In the genomic region with DNA sequence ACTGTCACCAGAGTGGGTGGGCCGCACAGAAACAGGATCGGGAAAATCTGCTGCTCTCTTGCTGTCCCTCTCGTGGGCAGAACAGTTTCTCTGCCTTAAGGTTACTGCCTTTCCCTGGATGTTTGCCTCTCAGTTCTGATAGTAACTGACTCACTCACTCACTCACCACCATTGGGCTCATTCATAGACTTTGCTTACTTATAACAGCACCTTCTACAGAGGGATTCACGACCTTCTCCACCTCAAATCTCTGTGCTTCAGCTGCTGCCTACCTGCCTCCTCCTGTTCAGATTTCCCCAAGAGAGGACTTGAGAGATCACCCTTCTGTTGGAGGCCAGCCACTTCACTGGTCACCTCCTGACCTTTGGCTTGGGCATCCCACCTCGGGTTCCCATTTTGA, we compare ENCODE assay signal across 19 cellular contexts.
"Had no signal": no experiment of that assay in that cellular context is flagged by ENCODE, and none has a peak within 500 bp of the region (broad histone marks: within the 10 kb centered on the region; RNA-seq: fewer than 3 reads in every experiment).

No MANE protein-coding gene starts in this region.

- H3K4me1 Mint-ChIP-seq: activated B cell treated with CpG ODN at 0.5 μM for 24 hours; activated naive CD8-positive, alpha-beta T cell treated with anti-CD3 and anti-CD28 coated beads, Interleukin-2, amount 10 ng/mL, durations not matched to agents 7 days and 5 days; central memory CD8-positive, alpha-beta T cell had no signal

- H3K36me3 Mint-ChIP-seq: activated naive CD8-positive, alpha-beta T cell treated with anti-CD3 and anti-CD28 coated beads, Interleukin-2, amount 10 ng/mL, durations not matched to agents 7 days and 5 days had no signal

- ATAC-seq: left lung had no signal

- H3K4me3 ChIP-seq: colonic mucosa, left lung, thoracic aorta, upper lobe of left lung had no signal

- H3K9me3 Mint-ChIP-seq: activated B cell treated with CpG ODN at 0.5 μM for 24 hours; activated naive CD8-positive, alpha-beta T cell treated with anti-CD3 and anti-CD28 coated beads, Interleukin-2, amount 10 ng/mL, durations not matched to agents 7 days and 5 days; central memory CD8-positive, alpha-beta T cell; endodermal cell; nephron; T-helper 2 cell treated with Interferon-gamma antibody and Interleukin-4, amounts not matched to agents 5 μg/mL and 100 μg/mL, for 36 hours had no signal

- H3K27me3 ChIP-seq: brain microvascular endothelial cell, colonic mucosa, left lung, upper lobe of left lung had no signal

- H3K27ac Mint-ChIP-seq: activated B cell treated with CpG ODN at 0.5 μM for 24 hours; activated naive CD8-positive, alpha-beta T cell treated with anti-CD3 and anti-CD28 coated beads, Interleukin-2, amount 10 ng/mL, durations not matched to agents 7 days and 5 days; endodermal cell; nephron; progenitor cell of endocrine pancreas; T-helper 2 cell treated with Interferon-gamma antibody and Interleukin-4, amounts not matched to agents 5 μg/mL and 100 μg/mL, for 36 hours had no signal

- H3K36me3 ChIP-seq: brain microvascular endothelial cell, colonic mucosa, left lung, thoracic aorta, upper lobe of left lung had no signal

- H3K4me1 ChIP-seq: colonic mucosa, left lung, upper lobe of left lung had no signal

- H3K27ac ChIP-seq: brain microvascular endothelial cell, colonic mucosa, epithelial cell of prostate, left lung, thoracic aorta, upper lobe of left lung had no signal

- DNase-seq: activated B cell treated with CpG ODN at 0.5 μM for 24 hours; activated CD4-positive, alpha-beta T cell treated with anti-CD3 and anti-CD28 coated beads, Interleukin-2, amount 50 U/mL, for 4 hours; activated gamma-delta T cell; activated naive CD8-positive, alpha-beta T cell treated with anti-CD3 and anti-CD28 coated beads, Interleukin-2, amount 10 ng/mL, durations not matched to agents 7 days and 5 days; anterior cingulate cortex; brain microvascular endothelial cell; colonic mucosa; endodermal cell; kidney; left lung; midbrain; SK-N-SH; upper lobe of left lung had no signal

- H3K9ac ChIP-seq: SK-N-SH had no signal

- H3K4me2 ChIP-seq: SK-N-SH had no signal

- H3K27me3 Mint-ChIP-seq: activated B cell treated with CpG ODN at 0.5 μM for 24 hours; central memory CD8-positive, alpha-beta T cell; progenitor cell of endocrine pancreas had no signal

- H3K4me3 Mint-ChIP-seq: activated B cell treated with CpG ODN at 0.5 μM for 24 hours; activated naive CD8-positive, alpha-beta T cell treated with anti-CD3 and anti-CD28 coated beads, Interleukin-2, amount 10 ng/mL, durations not matched to agents 7 days and 5 days; central memory CD8-positive, alpha-beta T cell; endodermal cell; nephron; T-helper 2 cell treated with Interferon-gamma antibody and Interleukin-4, amounts not matched to agents 5 μg/mL and 100 μg/mL, for 36 hours had no signal
